In the genomic region with DNA sequence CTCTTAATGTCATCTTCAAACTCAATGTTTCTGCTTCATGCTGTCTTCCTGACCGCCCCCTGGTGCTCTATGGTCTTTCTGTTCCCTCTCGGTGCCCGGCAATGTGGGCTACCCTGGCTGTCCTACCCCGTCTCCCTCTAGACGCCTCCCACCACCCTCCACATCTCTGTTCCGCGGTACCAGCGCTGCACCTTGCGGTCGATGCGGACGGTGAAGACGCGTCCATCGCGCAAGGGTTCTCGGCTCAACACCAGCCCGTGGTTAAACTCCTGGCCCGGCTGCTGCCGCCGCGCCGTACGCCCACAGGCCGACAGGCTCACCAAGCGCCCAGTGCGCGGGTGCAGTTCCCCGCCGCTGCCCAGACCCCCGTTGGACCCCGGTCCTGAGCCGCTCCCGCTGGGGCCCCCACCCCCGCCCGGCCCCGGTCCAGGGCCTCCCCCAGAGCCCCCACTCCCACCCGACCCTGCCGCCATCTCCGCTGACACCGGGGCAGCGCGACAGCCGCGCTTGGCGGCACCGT, we compare ENCODE assay signal across 8 cellular contexts. TPM values are rescaled to one million over a fixed set of nuclear protein-coding genes. Genes with fewer than 3 reads are reported as not detected.
DNase-seq lines count a peak whose midpoint lies in the region; ATAC-seq and TF ChIP-seq lines count a peak whose summit lies in the region.

A gene (minus strand): TSS at position 496 of the 520 bp plus-strand sequence. CDS start 23 bp downstream, at position 473.

- POLR2A ChIA-PET in activated CD8-positive, alpha-beta memory T cell treated with anti-CD3 and anti-CD28 coated beads for 36 hours (lab: Charles Lee), result interaction anchor here (0.9 to 1.9 kb wide), 12 partner anchors 8 to 357 kb away, joined by 3 to 13 read pairs (median 5); a partner anchor contains a TSS
- POLR2A ChIA-PET in activated CD8-positive, alpha-beta T cell treated with anti-CD3 and anti-CD28 coated beads for 36 hours (lab: Charles Lee), result interaction anchor here (0.6 to 10.5 kb wide), 12 partner anchors 8 to 358 kb away, joined by 3 to 150 read pairs (median 6); a partner anchor contains a TSS

- no peaks in the 10 kb centered on the region for H3K9me3 ChIP-seq in heart left ventricle

- peak within 1 kb of the TSS; percentile 80 for H3K4me3 Mint-ChIP-seq in activated CD8-positive, alpha-beta T cell treated with anti-CD3 and anti-CD28 coated beads for 36 hours

- peak within 1 kb of the TSS; percentile 81 to 97 (median 90) for H3K27ac ChIP-seq in heart left ventricle
- peak within 1 kb of the TSS; percentile 96 for H3K27ac ChIP-seq in rectal smooth muscle tissue (ENCODE audit: low read depth, low read length)

- peak; percentile 13 for ATAC-seq in HG03139 (IDR thresholded peaks at IDR 0.05; ENCODE audit: unreplicated experiment)
- ATAC-seq in activated CD8-positive, alpha-beta T cell treated with anti-CD3 and anti-CD28 coated beads for 36 hours, result peak; percentile 0
- ATAC-seq in heart left ventricle, result peak in 1 of 4 donors; percentile 25

- WGBS in heart left ventricle, 4 donors, result 0 to 1% (median 1%) methylated on average over 20 to 47 of the region's 47 CpGs

- intact Hi-C loops in activated CD8-positive, alpha-beta T cell treated with anti-CD3 and anti-CD28 coated beads for 36 hours (cut with micrococcal nuclease), result no loop called here
- intact Hi-C loops in heart left ventricle (cut with DNase I), result loop anchor here in 1 of 10 donors (2.0 kb wide), 1 partner anchor 20 kb away; no protein-coding TSS in a partner anchor

- peaks cover 0 to 27% (median 16%) of the 10 kb centered on the region in 12 donors for H3K4me1 ChIP-seq in heart left ventricle
- peaks cover 4% of the 10 kb centered on the region for H3K4me1 ChIP-seq in rectal smooth muscle tissue (ENCODE audit: control insufficient read depth, insufficient read depth, low read length)

- CTCF ChIA-PET in activated CD8-positive, alpha-beta memory T cell treated with anti-CD3 and anti-CD28 coated beads for 36 hours (lab: Charles Lee), result interaction anchor here (0.7 to 2.7 kb wide), 9 partner anchors 9 to 232 kb away, joined by 3 to 11 read pairs (median 4); a partner anchor contains a TSS
- CTCF ChIA-PET in activated CD8-positive, alpha-beta T cell treated with anti-CD3 and anti-CD28 coated beads for 36 hours (lab: Charles Lee), result interaction anchor here (0.8 to 3.0 kb wide), 10 partner anchors 9 to 358 kb away, joined by 3 to 20 read pairs (median 4); no protein-coding TSS in a partner anchor

- no peaks in the 10 kb centered on the region for H3K27me3 Mint-ChIP-seq in activated CD8-positive, alpha-beta T cell treated with anti-CD3 and anti-CD28 coated beads for 36 hours

- H3K27ac Mint-ChIP-seq in activated CD8-positive, alpha-beta T cell treated with anti-CD3 and anti-CD28 coated beads for 36 hours, result peak within 1 kb of the TSS; percentile 96

- no peak for TF ChIP-seq POLR2A in heart left ventricle (IDR thresholded peaks at IDR 0.05)

- H3K36me3 ChIP-seq in heart left ventricle, result peaks cover 0 to 30% (median 25%) of the 10 kb centered on the region in 9 donors
- H3K36me3 ChIP-seq in rectal smooth muscle tissue (ENCODE audit: control insufficient read depth, insufficient read depth, low read length), result peaks cover 10% of the 10 kb centered on the region

- no peaks in the 10 kb centered on the region for H3K9me3 Mint-ChIP-seq in activated CD8-positive, alpha-beta T cell treated with anti-CD3 and anti-CD28 coated beads for 36 hours

- H3K27me3 ChIP-seq in heart left ventricle (peaks cover 0 to 6% (median 0%) of the 10 kb centered on the region in 9 donors), rectal smooth muscle tissue (ENCODE audit: control insufficient read depth, insufficient read depth, low read length) (no peaks in the 10 kb centered on the region)

- H3K4me1 Mint-ChIP-seq in activated CD8-positive, alpha-beta T cell treated with anti-CD3 and anti-CD28 coated beads for 36 hours (ENCODE audit: low read depth), result peaks cover 48% of the 10 kb centered on the region

- TF ChIP-seq CTCF in activated CD8-positive, alpha-beta T cell treated with anti-CD3 and anti-CD28 coated beads for 36 hours (IDR thresholded peaks at IDR 0.05), result peak; percentile 10
- no peak for TF ChIP-seq CTCF in heart left ventricle (IDR thresholded peaks at IDR 0.05)

- peak within 1 kb of the TSS; percentile 67 to 95 (median 90) for H3K4me3 ChIP-seq in heart left ventricle
- peak within 1 kb of the TSS; percentile 93 for H3K4me3 ChIP-seq in rectal smooth muscle tissue (ENCODE audit: low read length)

- H3K9ac ChIP-seq in rectal smooth muscle tissue (ENCODE audit: low read length), result peak within 1 kb of the TSS; percentile 80

- DNase-seq in activated CD8-positive, alpha-beta memory T cell treated with anti-CD3 and anti-CD28 coated beads for 24 hours, result no peak
- DNase-seq in activated CD8-positive, alpha-beta T cell treated with anti-CD3 and anti-CD28 coated beads for 36 hours, result peak; percentile 49
- DNase-seq in heart left ventricle (peak in 1 of 5 donors; percentile 47), OCI-M2 (lab: John Stamatoyannopoulos, UW; ENCODE audit: unreplicated experiment) (no peak), HK-2 (ENCODE audit: unreplicated experiment) (no peak)

- H3K36me3 Mint-ChIP-seq in activated CD8-positive, alpha-beta T cell treated with anti-CD3 and anti-CD28 coated beads for 36 hours (ENCODE audit: low read depth), result peaks cover 10% of the 10 kb centered on the region

RNA-seq across cellular contexts. Expression of the gene that starts here (rescaled TPM):
- 10 to 100 TPM; 59.2 to 59.4 TPM for total RNA-seq in activated CD8-positive, alpha-beta memory T cell treated with anti-CD3 and anti-CD28 coated beads for 36 hours
- total RNA-seq in activated CD8-positive, alpha-beta T cell treated with anti-CD3 and anti-CD28 coated beads for 36 hours, result 10 to 100 TPM; 36.2 to 40.4 TPM
- 10 to 100 TPM; 13.6 to 39.2 (median 27.6) TPM for total RNA-seq in heart left ventricle
- 10 to 100 TPM; 23.0 to 29.6 TPM for polyA plus RNA-seq in heart left ventricle
